ENCODE assay signal across 13 cellular contexts in the genomic region with DNA sequence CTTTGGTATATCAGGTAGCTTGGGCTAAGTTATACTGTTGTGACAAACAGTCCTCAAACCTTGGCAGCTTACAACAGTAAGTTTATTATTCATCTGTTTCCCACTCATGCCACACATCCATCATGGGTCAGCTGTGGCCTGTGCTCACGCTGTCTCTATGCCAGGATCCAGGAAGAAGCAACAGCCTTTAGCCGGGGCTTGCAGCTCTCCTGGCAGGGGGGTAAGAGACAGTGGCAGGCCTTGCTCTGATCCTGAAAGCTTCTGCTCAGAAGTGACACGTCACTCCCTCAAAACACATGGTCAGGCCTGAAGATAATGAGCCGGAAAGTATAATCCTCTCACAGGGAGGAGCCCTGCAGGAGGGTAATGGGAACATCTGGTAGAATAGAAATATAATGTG.
A peak's percentile ranks its signal among the peaks of the same experiment; 100 is the strongest.
DNase-seq lines count a peak whose midpoint lies in the region; ATAC-seq, FAIRE-seq and TF ChIP-seq lines count a peak whose summit lies in the region.
"Had no signal": no experiment of that assay in that cellular context is flagged by ENCODE, and none has a peak within 500 bp of the region (broad histone marks: within the 10 kb centered on the region; RNA-seq: fewer than 3 reads in every experiment).

No MANE protein-coding gene starts in this region.

- no peak overlapping the region for H3K27ac ChIP-seq in GM23248
- no peak overlapping the region for H3K27ac ChIP-seq in pancreas
- H3K27ac ChIP-seq: adrenal gland, HL-60 had no signal

- H3K79me2 ChIP-seq in GM23248 (ENCODE audit: insufficient read depth) = no peaks in the 10 kb centered on the region

- no peak overlapping the region for H3K9ac ChIP-seq in GM23248

- WGBS in GM23248 (ENCODE audit: low coverage in 1 of 2, low lambda C conversion rate in 2 of 2, missing lambda C conversion rate in 2 of 2), 2 experiments = 33 to 38% methylated on average over 4 of the region's 4 CpGs
- WGBS in pancreas, 2 donors = 86 to 88% methylated on average over 4 of the region's 4 CpGs

- H3K4me3 ChIP-seq in GM23248 (no peak overlapping the region), pancreas (no peak overlapping the region)
- H3K4me3 ChIP-seq: adrenal gland had no signal

- no peaks in the 10 kb centered on the region for H3K9me2 ChIP-seq in GM23248 (ENCODE audit: insufficient read depth)

- H3K4me2 ChIP-seq in GM23248 (ENCODE audit: unreplicated experiment) = no peak overlapping the region

- no peaks in the 10 kb centered on the region for H3F3A ChIP-seq in GM23248 (ENCODE audit: insufficient read depth)

- intact Hi-C loops in pancreas (cut with DNase I) = no loop called here

- in situ Hi-C loops in GM23248 (cut with MboI) = no loop called here
- in situ Hi-C loops in GM13976 (cut with MboI; ENCODE audit: low sequenced_read_pairs, unreplicated experiment) = no loop called here

- no peaks in the 10 kb centered on the region for H3K27me3 ChIP-seq in GM23248 (replicated peaks; ENCODE audit: insufficient read depth)
- H3K27me3 ChIP-seq in pancreas = no peaks in the 10 kb centered on the region
- H3K27me3 ChIP-seq: adrenal gland had no signal

- no peak for TF ChIP-seq CTCF in pancreas (IDR thresholded peaks at IDR 0.05)
- TF ChIP-seq CTCF in GM13976 (IDR thresholded peaks at IDR 0.05; ENCODE audit: borderline replicate concordance, control extremely low read depth, extremely low read depth, insufficient read depth, missing control alignments) = no peak

- ATAC-seq in pancreas (peak in 3 of 4 donors; percentile 38 to 78 (median 75)), GM21619 (IDR thresholded peaks at IDR 0.05; ENCODE audit: unreplicated experiment) (no peak), GM19397 (IDR thresholded peaks at IDR 0.05; ENCODE audit: unreplicated experiment) (no peak)
- ATAC-seq: activated CD8-positive, alpha-beta memory T cell treated with anti-CD3 and anti-CD28 coated beads, Interleukin-2, amount 10 ng/mL, durations not matched to agents 7 days and 5 days; naive thymus-derived CD4-positive, alpha-beta T cell had no signal

- H3K4me1 ChIP-seq in GM23248 (ENCODE audit: insufficient read depth) (no peaks in the 10 kb centered on the region), pancreas (no peaks in the 10 kb centered on the region)
- H3K4me1 ChIP-seq: adrenal gland had no signal

- no peak overlapping the region for H2AFZ ChIP-seq in GM23248

- peak; percentile 15 for DNase-seq in GM23248
- DNase-seq in NCI-H69 (lab: John Stamatoyannopoulos, UW) = peak; percentile 98
- DNase-seq in dedifferentiated amniotic fluid mesenchymal stem cell (ENCODE audit: extremely low spot score) = peak; percentile 20
- DNase-seq in pancreas = peak in 1 of 6 donors; percentile 9
- DNase-seq in GM13976 (ENCODE audit: low spot score) = no peak
- DNase-seq in mucosa of gallbladder (ENCODE audit: low spot score) = no peak
- DNase-seq: activated CD8-positive, alpha-beta memory T cell treated with anti-CD3 and anti-CD28 coated beads, Interleukin-2, amount 10 ng/mL, durations not matched to agents 7 days and 5 days; Calu3; naive thymus-derived CD4-positive, alpha-beta T cell had no signal

- H3K36me3 ChIP-seq in GM23248 (ENCODE audit: low read depth) (no peaks in the 10 kb centered on the region), pancreas (no peaks in the 10 kb centered on the region)
- H3K36me3 ChIP-seq: adrenal gland had no signal

- no peak for FAIRE-seq in pancreas (lab: Jason Lieb, UNC)

- no peaks in the 10 kb centered on the region for H3K9me3 ChIP-seq in GM23248 (ENCODE audit: low read depth)
- H3K9me3 ChIP-seq in pancreas = no peaks in the 10 kb centered on the region
- H3K9me3 ChIP-seq: adrenal gland had no signal

- no peaks in the 10 kb centered on the region for H4K20me1 ChIP-seq in GM23248 (ENCODE audit: insufficient read depth)

Comparison
In these comparisons a context has a peak if more than half of its experiments do, and no peak if none do; other contexts are left out.
1. DNase-seq: peak in GM23248 (single experiment), NCI-H69 (single experiment) and dedifferentiated amniotic fluid mesenchymal stem cell (single experiment); none in GM13976 (single experiment) and mucosa of gallbladder (single experiment).
2. ATAC-seq: peak in pancreas (3 of 4); none in GM21619 (single experiment) and GM19397 (single experiment).